26 cellular contexts compared by ENCODE assay signal in genomic region chrX:1403228-1403627, GRCh38. TPM values are rescaled to one million over a fixed set of nuclear protein-coding genes. Genes with fewer than 3 reads are reported as not detected.
DNase-seq lines count a peak whose midpoint lies in the region; ATAC-seq, FAIRE-seq and TF ChIP-seq lines count a peak whose summit lies in the region.
"Had no signal": no experiment of that assay in that cellular context is flagged by ENCODE, and none has a peak within 500 bp of the region (broad histone marks: within the 10 kb centered on the region; RNA-seq: fewer than 3 reads in every experiment).

No MANE protein-coding gene starts in this region.

- H3K27me3 ChIP-seq in GM12878 (replicated peaks in 1 of 2; ENCODE audit: control insufficient read depth in 2 of 2, insufficient read depth in 2 of 2, low read length in 1 of 2) (no peaks in the 10 kb centered on the region), HepG2 (ENCODE audit: control insufficient read depth in 1 of 2, insufficient read depth in 2 of 2, low read length in 2 of 2) (no peaks in the 10 kb centered on the region), spleen (replicated peaks in 1 of 7) (no peaks in the 10 kb centered on the region), neural progenitor cell (no peaks in the 10 kb centered on the region)
- H3K27me3 ChIP-seq: BE2C, MG63 had no signal

- CTCF ChIA-PET in GM12878 (lab: Yijun Ruan, JAX) (no interaction called here), HepG2 (lab: Yijun Ruan, JAX; ENCODE audit: low intra/inter-chr PET ratio, low total read pairs) (no interaction called here)
- CTCF ChIA-PET in activated CD4-positive, alpha-beta memory T cell treated with anti-CD3 and anti-CD28 coated beads, Interleukin-2, amount 10 ng/mL, durations not matched to agents 7 days and 5 days (lab: Charles Lee): no interaction called here

- peak; percentile 47 for DNase-seq in activated effector memory CD4-positive, alpha-beta T cell treated with anti-CD3 and anti-CD28 coated beads, Interleukin-2, amount 50 U/mL, for 16 hours
- DNase-seq in activated effector memory CD4-positive, alpha-beta T cell treated with Interleukin-2 at 50 U/mL for 16 hours: no peak
- DNase-seq in GM12878 (ENCODE audit: low read depth, low spot score): no peak
- no peak for DNase-seq in HepG2 (ENCODE audit: low spot score)
- peak; percentile 66 for DNase-seq in spleen
- no peak for DNase-seq in activated CD4-positive, alpha-beta memory T cell treated with anti-CD3 and anti-CD28 coated beads, Interleukin-2, amount 10 ng/mL, durations not matched to agents 7 days and 5 days
- no peak for DNase-seq in neural progenitor cell (ENCODE audit: low spot score)
- DNase-seq: BE2C; CD4-positive, CD25-positive, alpha-beta regulatory T cell; COR-L47; DMS 273 treated with DMSO at 0.1 percent for 48 hours; GM23248; Kasumi-1; MG63; NCI-H1048; NCI-H1436 treated with DMSO at 0.1 percent for 48 hours; NCI-H2029 treated with DMSO at 0.1 percent for 48 hours; NCI-H2171; NCI-H526; PC-3 had no signal

- H3K36me3 ChIP-seq in GM12878 (ENCODE audit: control insufficient read depth in 2 of 2, insufficient read depth in 2 of 2, low read length in 1 of 2): peaks cover 15 to 18% of the 10 kb centered on the region in 2 experiments; a peak in 3 of 4 replicates
- peaks cover 8 to 53% of the 10 kb centered on the region in 2 experiments; a peak in 4 of 5 replicates for H3K36me3 ChIP-seq in HepG2 (replicated peaks in 1 of 2; ENCODE audit: control insufficient read depth in 1 of 2, insufficient read depth in 2 of 2, low read length in 2 of 2)
- H3K36me3 ChIP-seq in spleen: peaks cover 0 to 96% (median 54%) of the 10 kb centered on the region in 6 donors
- peaks cover 9% of the 10 kb centered on the region for H3K36me3 ChIP-seq in neural progenitor cell
- H3K36me3 ChIP-seq: BE2C had no signal

- in situ Hi-C loops in GM12878 (cut with MboI): no loop called here
- in situ Hi-C loops in HepG2 (cut with HindIII; ENCODE audit: extremely low pct_ligation_motif_present, low pct_unique_long_range_greater_than_20kb): no loop called here

- H2AFZ ChIP-seq in GM12878 (ENCODE audit: control insufficient read depth, low read depth, low read length) (no peak overlapping the region), HepG2 (ENCODE audit: low read length) (no peak overlapping the region), neural progenitor cell (replicated peaks) (no peak overlapping the region)
- H2AFZ ChIP-seq: GM23248 had no signal

- no TSS peak for BruUV-seq in GM12878 (replicated peaks; lab: Mats Ljungman, UMichigan)
- BruUV-seq in HepG2 (replicated peaks; lab: Mats Ljungman, UMichigan): no TSS peak

- H3K4me3 Mint-ChIP-seq in activated CD4-positive, alpha-beta memory T cell treated with anti-CD3 and anti-CD28 coated beads, Interleukin-2, amount 10 ng/mL, durations not matched to agents 7 days and 5 days: no peak overlapping the region
- no peak overlapping the region for H3K4me3 Mint-ChIP-seq in neural progenitor cell
- H3K4me3 Mint-ChIP-seq: CD4-positive, CD25-positive, alpha-beta regulatory T cell; IgD-negative memory B cell had no signal

- H3K4me2 ChIP-seq in GM12878 (ENCODE audit: control insufficient read depth, insufficient read depth): no peak overlapping the region
- no peak overlapping the region for H3K4me2 ChIP-seq in HepG2 (ENCODE audit: low read depth, low read length)
- no peak overlapping the region for H3K4me2 ChIP-seq in neural progenitor cell

- no peak for TF ChIP-seq RAD21 in GM12878 (IDR thresholded peaks at IDR 0.05; ENCODE audit: insufficient read depth, low read depth, low read length)
- no peak for TF ChIP-seq RAD21 in HepG2 (CRISPR knock-in tag; IDR thresholded peaks at IDR 0.05)

- SMC1A ChIA-PET in GM12878 (lab: Charles Lee; ENCODE audit: uncharacterized antibody, unreplicated experiment): no interaction called here

- peaks cover 9% of the 10 kb centered on the region for H3F3A ChIP-seq in neural progenitor cell (ENCODE audit: low read depth)

- TF ChIP-seq EP300 in GM12878 (IDR thresholded peaks at IDR 0.05; ENCODE audit: borderline replicate concordance in 1 of 2, control insufficient read depth in 1 of 2, low read depth in 2 of 2, low read length in 2 of 2) (no peak), HepG2 (IDR thresholded peaks at IDR 0.05; ENCODE audit: low read depth in 2 of 2, low read length in 2 of 2) (no peak), HepG2 (CRISPR knock-in tag; IDR thresholded peaks at IDR 0.05; ENCODE audit: borderline replicate concordance) (no peak)

- no peaks in the 10 kb centered on the region for H3K9me3 Mint-ChIP-seq in activated CD4-positive, alpha-beta memory T cell treated with anti-CD3 and anti-CD28 coated beads, Interleukin-2, amount 10 ng/mL, durations not matched to agents 7 days and 5 days
- H3K9me3 Mint-ChIP-seq in neural progenitor cell: no peaks in the 10 kb centered on the region
- H3K9me3 Mint-ChIP-seq: CD4-positive, CD25-positive, alpha-beta regulatory T cell; IgD-negative memory B cell had no signal

- H3K9ac ChIP-seq in GM12878 (ENCODE audit: control insufficient read depth, insufficient read depth, low read length) (no peak overlapping the region), HepG2 (ENCODE audit: insufficient read depth, low read depth, low read length) (no peak overlapping the region), neural progenitor cell (no peak overlapping the region)
- H3K9ac ChIP-seq: GM23248 had no signal

- no peak overlapping the region for H3K27ac ChIP-seq in GM12878 (ENCODE audit: control insufficient read depth, insufficient read depth)
- H3K27ac ChIP-seq in HepG2 (ENCODE audit: extremely low read length, insufficient read depth, low read length): no peak overlapping the region
- no peak overlapping the region for H3K27ac ChIP-seq in spleen
- H3K27ac ChIP-seq in neural progenitor cell: no peak overlapping the region
- H3K27ac ChIP-seq: GM23248, RWPE1 had no signal

- H3K9me3 ChIP-seq in GM12878 (replicated peaks; ENCODE audit: control insufficient read depth, insufficient read depth, low read length) (no peaks in the 10 kb centered on the region; the same call in 2 of the 3 replicates), HepG2 (ENCODE audit: low read length) (no peaks in the 10 kb centered on the region), spleen (no peaks in the 10 kb centered on the region), neural progenitor cell (ENCODE audit: low read depth) (no peaks in the 10 kb centered on the region)
- H3K9me3 ChIP-seq: BE2C, HAP-1, MG63 had no signal

- peaks cover 16% of the 10 kb centered on the region for H3K36me3 Mint-ChIP-seq in activated CD4-positive, alpha-beta memory T cell treated with anti-CD3 and anti-CD28 coated beads, Interleukin-2, amount 10 ng/mL, durations not matched to agents 7 days and 5 days (ENCODE audit: low read depth)
- no peaks in the 10 kb centered on the region for H3K36me3 Mint-ChIP-seq in neural progenitor cell
- H3K36me3 Mint-ChIP-seq: CD4-positive, CD25-positive, alpha-beta regulatory T cell; IgD-negative memory B cell had no signal

- intact Hi-C loops in GM12878 (cut with micrococcal nuclease; ENCODE audit: unreplicated experiment): no loop called here
- intact Hi-C loops in HepG2 (cut with micrococcal nuclease; ENCODE audit: unreplicated experiment): no loop called here
- intact Hi-C loops in spleen (cut with DNase I; ENCODE audit: low total_unique reads): no loop called here

- TF ChIP-seq CTCF in GM12878 (IDR thresholded peaks at IDR 0.05 in 2 of 3, conservative IDR thresholded peaks at IDR 0.05 in 1 of 3; ENCODE audit: control insufficient read depth in 2 of 3, extremely low read depth in 1 of 3, insufficient read depth in 1 of 3, low read depth in 3 of 3, low read length in 3 of 3) (no peak), HepG2 (CRISPR knock-in tag; IDR thresholded peaks at IDR 0.05) (no peak), spleen (IDR thresholded peaks at IDR 0.05 in 8 of 11, conservative IDR thresholded peaks at IDR 0.05 in 3 of 11) (no peak), neural progenitor cell (IDR thresholded peaks at IDR 0.05) (no peak)

- no peak overlapping the region for H3K27ac Mint-ChIP-seq in activated CD4-positive, alpha-beta memory T cell treated with anti-CD3 and anti-CD28 coated beads, Interleukin-2, amount 10 ng/mL, durations not matched to agents 7 days and 5 days
- no peak overlapping the region for H3K27ac Mint-ChIP-seq in neural progenitor cell
- H3K27ac Mint-ChIP-seq: CD4-positive, CD25-positive, alpha-beta regulatory T cell; IgD-negative memory B cell had no signal

- RAD21 ChIA-PET in GM12878 (lab: Charles Lee; ENCODE audit: unreplicated experiment): no interaction called here

- H4K20me1 ChIP-seq in GM12878 (ENCODE audit: control insufficient read depth, insufficient read depth) (no peaks in the 10 kb centered on the region), HepG2 (ENCODE audit: insufficient read depth, low read length) (no peaks in the 10 kb centered on the region), neural progenitor cell (ENCODE audit: low read depth) (no peaks in the 10 kb centered on the region)

- no peaks in the 10 kb centered on the region for H3K4me1 Mint-ChIP-seq in activated CD4-positive, alpha-beta memory T cell treated with anti-CD3 and anti-CD28 coated beads, Interleukin-2, amount 10 ng/mL, durations not matched to agents 7 days and 5 days
- no peaks in the 10 kb centered on the region for H3K4me1 Mint-ChIP-seq in neural progenitor cell
- H3K4me1 Mint-ChIP-seq: CD4-positive, CD25-positive, alpha-beta regulatory T cell; IgD-negative memory B cell had no signal

- no peaks in the 10 kb centered on the region for H3K4me1 ChIP-seq in GM12878 (ENCODE audit: control insufficient read depth, insufficient read depth, low read length)
- H3K4me1 ChIP-seq in HepG2 (ENCODE audit: insufficient read depth, low read length): peaks cover 15% of the 10 kb centered on the region
- no peaks in the 10 kb centered on the region for H3K4me1 ChIP-seq in spleen
- H3K4me1 ChIP-seq in neural progenitor cell: no peaks in the 10 kb centered on the region
- H3K4me1 ChIP-seq: BE2C, HAP-1 had no signal

- no peak overlapping the region for H3K4me3 ChIP-seq in GM12878
- H3K4me3 ChIP-seq in HepG2 (replicated peaks in 1 of 3; ENCODE audit: insufficient read depth in 1 of 3, low read depth in 2 of 3, low read length in 3 of 3): no peak overlapping the region
- H3K4me3 ChIP-seq in spleen: no peak overlapping the region
- no peak overlapping the region for H3K4me3 ChIP-seq in neural progenitor cell
- H3K4me3 ChIP-seq: GM23248, HAP-1, MG63 had no signal

- FAIRE-seq in GM12878 (lab: Jason Lieb, UNC) (no peak), HepG2 (lab: Jason Lieb, UNC) (no peak)
- FAIRE-seq: A204.1, G401.6 had no signal

- TF ChIP-seq POLR2A in GM12878 (IDR thresholded peaks at IDR 0.05; ENCODE audit: low read depth, low read length) (peak; percentile 56; the same call in 1 of the 2 replicates), HepG2 (IDR thresholded peaks at IDR 0.05; ENCODE audit: insufficient read depth in 1 of 2, low read depth in 2 of 2, low read length in 2 of 2) (no peak), spleen (IDR thresholded peaks at IDR 0.05) (no peak)

- WGBS in GM12878 (ENCODE audit: insufficient coverage, insufficient replicate concordance, low lambda C conversion rate, missing lambda C conversion rate): 98% methylated on average over 10 of the region's 10 CpGs
- WGBS in HepG2 (ENCODE audit: low lambda C conversion rate): 100% methylated on average over 2 of the region's 10 CpGs
- 97 to 99% (median 98%) methylated on average over 10 of the region's 10 CpGs for WGBS in spleen, 5 donors

- no peaks in the 10 kb centered on the region for H3K27me3 Mint-ChIP-seq in activated CD4-positive, alpha-beta memory T cell treated with anti-CD3 and anti-CD28 coated beads, Interleukin-2, amount 10 ng/mL, durations not matched to agents 7 days and 5 days
- no peaks in the 10 kb centered on the region for H3K27me3 Mint-ChIP-seq in neural progenitor cell (ENCODE audit: insufficient read depth, low read depth)
- H3K27me3 Mint-ChIP-seq: CD4-positive, CD25-positive, alpha-beta regulatory T cell; IgD-negative memory B cell had no signal

- no peaks in the 10 kb centered on the region for H3K79me2 ChIP-seq in GM12878 (ENCODE audit: control insufficient read depth, insufficient read depth, low read length)
- no peaks in the 10 kb centered on the region for H3K79me2 ChIP-seq in HepG2 (ENCODE audit: insufficient read depth, low read length)
- no peaks in the 10 kb centered on the region for H3K79me2 ChIP-seq in neural progenitor cell (ENCODE audit: low read depth)

- POLR2A ChIA-PET in GM12878 (lab: Charles Lee) (no interaction called here), HepG2 (lab: Yijun Ruan, JAX) (no interaction called here)
- POLR2A ChIA-PET in activated CD4-positive, alpha-beta memory T cell treated with anti-CD3 and anti-CD28 coated beads, Interleukin-2, amount 10 ng/mL, durations not matched to agents 7 days and 5 days (lab: Charles Lee): no interaction called here

- ATAC-seq in GM12878: no peak
- no peak for ATAC-seq in HepG2
- no peak for ATAC-seq in GM21526 (IDR thresholded peaks at IDR 0.05; ENCODE audit: low FRiP score, unreplicated experiment)
- ATAC-seq: PC-3 had no signal

RNA-seq across cellular contexts. Expression of gene SLC25A6, which starts 11.3 kb away (rescaled TPM):
- 200 and 249 TPM in 2 replicates for total RNA-seq in GM12878 (2013; cell fraction: nucleolus; rRNA removed)
- total RNA-seq in GM12878 (2014; rRNA removed) (225 and 293 TPM in 2 replicates), GM12878 (2014; rRNA removed; fragmentation: Illumina TruSeq; extraction: Trizol) (261 and 287 TPM in 2 replicates), GM12878 (2021) (632 and 654 TPM in 2 replicates), HepG2 (2016; rRNA removed; fragmentation: Illumina TruSeq; extraction: Trizol) (138 and 149 TPM in 2 replicates), spleen (100 to 1,000 TPM; 255 to 309 (median 297) TPM), neural progenitor cell (ENCODE audit: low replicate concordance) (193 and 487 TPM in 2 replicates)
- polyA plus RNA-seq in GM12878 (2011; ENCODE audit: low read depth): 286 TPM
- polyA plus RNA-seq in GM12878 (2011; rRNA removed) (157 and 352 TPM in 2 replicates), GM12878 (2014; fragmentation: Illumina TruSeq; extraction: Trizol) (34.2 and 187 TPM in 2 replicates), GM12878 (2014; fragmentation: Nextera tagmentation; extraction: Ambion mirVana) (100 to 1,000 TPM in 1 of 2 experiments, 10 to 100 TPM in 1; 61.9 to 127 TPM), GM12878 (2014; rRNA removed) (642 and 753 TPM in 2 replicates), GM12878 (2016; fragmentation: Nextera tagmentation; extraction: Ambion mirVana) (100 to 1,000 TPM; 447 to 454 TPM), HepG2 (2011; rRNA removed) (581 and 646 TPM in 2 replicates), spleen (100 to 1,000 TPM; 396 to 443 (median 425) TPM)
- 683 and 869 TPM in 2 replicates for polyA plus RNA-seq in GM12878 (2011; cell fraction: cytosol; rRNA removed)
- 295 and 304 TPM in 2 replicates for polyA plus RNA-seq in GM12878 (2011; cell fraction: nucleus; rRNA removed)
- 757 and 810 TPM in 2 replicates for polyA plus RNA-seq in GM12878 (2012)
- polyA minus RNA-seq in GM12878 (2011; rRNA and poly(A)+ RNA removed): 274 and 515 TPM in 2 replicates
- polyA minus RNA-seq in GM12878 (2011; cell fraction: cytosol; rRNA and poly(A)+ RNA removed): 253 and 254 TPM in 2 replicates
- 107 and 179 TPM in 2 replicates for polyA minus RNA-seq in GM12878 (2011; cell fraction: nucleus; rRNA and poly(A)+ RNA removed)
- 172 and 192 TPM in 2 replicates for total RNA-seq in HepG2 (2016; cell fraction: cytosol; rRNA removed; fragmentation: Illumina TruSeq; extraction: Trizol; ENCODE audit: low read depth)
- 133 and 147 TPM in 2 replicates for total RNA-seq in HepG2 (2016; cell fraction: insoluble cytoplasmic fraction; rRNA removed; fragmentation: Illumina TruSeq; extraction: Trizol)
- total RNA-seq in HepG2 (2016; cell fraction: membrane; rRNA removed; fragmentation: Illumina TruSeq; extraction: Trizol): 398 and 417 TPM in 2 replicates
- 70.1 and 77.0 TPM in 2 replicates for total RNA-seq in HepG2 (2016; cell fraction: nucleus; rRNA removed; fragmentation: Illumina TruSeq; extraction: Trizol)
- polyA plus RNA-seq in HepG2 (2011; cell fraction: cytosol; rRNA removed): 843 and 1,123 TPM in 2 replicates
- 370 and 374 TPM in 2 replicates for polyA plus RNA-seq in HepG2 (2011; cell fraction: nucleus; rRNA removed)
- polyA plus RNA-seq in HepG2 (2012): 420 and 577 TPM in 2 replicates
- polyA plus RNA-seq in HepG2 (2016; cell fraction: cytosol; fragmentation: Illumina TruSeq; extraction: Trizol; ENCODE audit: low read depth): 585 and 646 TPM in 2 replicates
- 347 and 418 TPM in 2 replicates for polyA plus RNA-seq in HepG2 (2016; cell fraction: insoluble cytoplasmic fraction; fragmentation: Illumina TruSeq; extraction: Trizol; ENCODE audit: low read depth)
- polyA plus RNA-seq in HepG2 (2016; cell fraction: membrane; fragmentation: Illumina TruSeq; extraction: Trizol; ENCODE audit: low read depth): 997 and 1,138 TPM in 2 replicates
- polyA plus RNA-seq in HepG2 (2016; cell fraction: nucleus; fragmentation: Illumina TruSeq; extraction: Trizol; ENCODE audit: insufficient read depth, low read depth): 257 and 286 TPM in 2 replicates
- 353 and 783 TPM in 2 replicates for polyA minus RNA-seq in HepG2 (2011; rRNA and poly(A)+ RNA removed; ENCODE audit: low replicate concordance)
- 413 and 414 TPM in 2 replicates for polyA minus RNA-seq in HepG2 (2011; cell fraction: cytosol; rRNA and poly(A)+ RNA removed)
- polyA minus RNA-seq in HepG2 (2011; cell fraction: nucleus; rRNA and poly(A)+ RNA removed): 151 and 162 TPM in 2 replicates
- total RNA-seq in activated CD4-positive, alpha-beta memory T cell treated with anti-CD3 and anti-CD28 coated beads, Interleukin-2, amount 10 ng/mL, durations not matched to agents 7 days and 5 days: 100 to 1,000 TPM; 249 to 255 TPM

RNA-seq across cellular contexts. Expression of gene ASMTL, which starts 49.5 kb away (rescaled TPM):
- total RNA-seq in GM12878 (2013; cell fraction: nucleolus; rRNA removed): 32.4 and 34.7 TPM in 2 replicates
- total RNA-seq in GM12878 (2014; rRNA removed) (21.7 and 32.2 TPM in 2 replicates), GM12878 (2014; rRNA removed; fragmentation: Illumina TruSeq; extraction: Trizol) (15.5 and 18.1 TPM in 2 replicates), GM12878 (2021) (46.6 and 46.8 TPM in 2 replicates), HepG2 (2016; rRNA removed; fragmentation: Illumina TruSeq; extraction: Trizol) (5.6 and 6.3 TPM in 2 replicates), spleen (10 to 100 TPM; 21.3 to 35.5 (median 27.9) TPM), neural progenitor cell (ENCODE audit: low replicate concordance) (46.1 and 73.2 TPM in 2 replicates)
- 14.8 TPM for polyA plus RNA-seq in GM12878 (2011; ENCODE audit: low read depth)
- polyA plus RNA-seq in GM12878 (2011; rRNA removed) (24.5 and 51.9 TPM in 2 replicates), GM12878 (2014; fragmentation: Illumina TruSeq; extraction: Trizol) (8.5 and 14.3 TPM in 2 replicates), GM12878 (2014; fragmentation: Nextera tagmentation; extraction: Ambion mirVana) (1 to 10 TPM; 1.6 to 3.8 TPM), GM12878 (2014; rRNA removed) (44.6 and 48.4 TPM in 2 replicates), GM12878 (2016; fragmentation: Nextera tagmentation; extraction: Ambion mirVana) (10 to 100 TPM; 32.1 to 34.4 TPM), HepG2 (2011; rRNA removed) (16.3 and 16.4 TPM in 2 replicates), spleen (10 to 100 TPM; 25.0 to 28.8 (median 26.6) TPM)
- polyA plus RNA-seq in GM12878 (2011; cell fraction: cytosol; rRNA removed): 54.2 and 67.8 TPM in 2 replicates
- polyA plus RNA-seq in GM12878 (2011; cell fraction: nucleus; rRNA removed): 97.6 and 127 TPM in 2 replicates
- polyA plus RNA-seq in GM12878 (2012): 42.3 and 47.5 TPM in 2 replicates
- 31.2 and 53.8 TPM in 2 replicates for polyA minus RNA-seq in GM12878 (2011; rRNA and poly(A)+ RNA removed)
- 20.7 and 21.2 TPM in 2 replicates for polyA minus RNA-seq in GM12878 (2011; cell fraction: cytosol; rRNA and poly(A)+ RNA removed)
- polyA minus RNA-seq in GM12878 (2011; cell fraction: nucleus; rRNA and poly(A)+ RNA removed): 17.2 and 27.9 TPM in 2 replicates
- 1.3 and 1.9 TPM in 2 replicates for total RNA-seq in HepG2 (2016; cell fraction: cytosol; rRNA removed; fragmentation: Illumina TruSeq; extraction: Trizol; ENCODE audit: low read depth)
- total RNA-seq in HepG2 (2016; cell fraction: insoluble cytoplasmic fraction; rRNA removed; fragmentation: Illumina TruSeq; extraction: Trizol): 5.5 and 6.1 TPM in 2 replicates
- 2.5 and 2.6 TPM in 2 replicates for total RNA-seq in HepG2 (2016; cell fraction: membrane; rRNA removed; fragmentation: Illumina TruSeq; extraction: Trizol)
- 4.9 and 6.4 TPM in 2 replicates for total RNA-seq in HepG2 (2016; cell fraction: nucleus; rRNA removed; fragmentation: Illumina TruSeq; extraction: Trizol)
- polyA plus RNA-seq in HepG2 (2011; cell fraction: cytosol; rRNA removed): 10.6 and 17.6 TPM in 2 replicates
- polyA plus RNA-seq in HepG2 (2011; cell fraction: nucleus; rRNA removed): 20.1 and 27.5 TPM in 2 replicates
- polyA plus RNA-seq in HepG2 (2012): 11.5 and 12.3 TPM in 2 replicates
- 1.6 and 2.0 TPM in 2 replicates for polyA plus RNA-seq in HepG2 (2016; cell fraction: cytosol; fragmentation: Illumina TruSeq; extraction: Trizol; ENCODE audit: low read depth)
- 10.7 and 11.3 TPM in 2 replicates for polyA plus RNA-seq in HepG2 (2016; cell fraction: insoluble cytoplasmic fraction; fragmentation: Illumina TruSeq; extraction: Trizol; ENCODE audit: low read depth)
- polyA plus RNA-seq in HepG2 (2016; cell fraction: membrane; fragmentation: Illumina TruSeq; extraction: Trizol; ENCODE audit: low read depth): 2.3 and 2.4 TPM in 2 replicates
- 11.5 and 12.7 TPM in 2 replicates for polyA plus RNA-seq in HepG2 (2016; cell fraction: nucleus; fragmentation: Illumina TruSeq; extraction: Trizol; ENCODE audit: insufficient read depth, low read depth)
- polyA minus RNA-seq in HepG2 (2011; rRNA and poly(A)+ RNA removed; ENCODE audit: low replicate concordance): 9.3 and 19.0 TPM in 2 replicates
- 10.4 and 11.7 TPM in 2 replicates for polyA minus RNA-seq in HepG2 (2011; cell fraction: cytosol; rRNA and poly(A)+ RNA removed)
- polyA minus RNA-seq in HepG2 (2011; cell fraction: nucleus; rRNA and poly(A)+ RNA removed): 8.6 and 12.7 TPM in 2 replicates
- total RNA-seq in activated CD4-positive, alpha-beta memory T cell treated with anti-CD3 and anti-CD28 coated beads, Interleukin-2, amount 10 ng/mL, durations not matched to agents 7 days and 5 days: 10 to 100 TPM; 62.2 to 63.3 TPM

Comparison
In these comparisons a context has a peak if more than half of its experiments do, and no peak if none do; other contexts are left out.
1. DNase-seq: peak in activated effector memory CD4-positive, alpha-beta T cell treated with anti-CD3 and anti-CD28 coated beads, Interleukin-2, amount 50 U/mL, for 16 hours (single experiment) and spleen (single experiment); none in activated effector memory CD4-positive, alpha-beta T cell treated with Interleukin-2 at 50 U/mL for 16 hours (single experiment), GM12878 (single experiment), HepG2 (single experiment), activated CD4-positive, alpha-beta memory T cell treated with anti-CD3 and anti-CD28 coated beads, Interleukin-2, amount 10 ng/mL, durations not matched to agents 7 days and 5 days (single experiment) and neural progenitor cell (single experiment).